In genomic region chr9:136741885-136742568, GRCh38 we compare ENCODE assay signal across 13 cellular contexts. TPM values are rescaled to one million over a fixed set of nuclear protein-coding genes. Genes with fewer than 3 reads are reported as not detected.
DNase-seq lines count a peak whose midpoint lies in the region; ATAC-seq and TF ChIP-seq lines count a peak whose summit lies in the region.
"Had no signal": no experiment of that assay in that cellular context is flagged by ENCODE, and none has a peak within 500 bp of the region (broad histone marks: within the 10 kb centered on the region; RNA-seq: fewer than 3 reads in every experiment).

No MANE protein-coding gene starts in this region.

- H3K9me3 ChIP-seq in CD8-positive, alpha-beta T cell (ENCODE audit: low read length) = no peaks in the 10 kb centered on the region

- no peaks in the 10 kb centered on the region for H3K27me3 ChIP-seq in CD8-positive, alpha-beta T cell (ENCODE audit: insufficient read depth, low read length)

- peak overlapping the region; percentile 71 for H3K4me3 ChIP-seq in CD8-positive, alpha-beta T cell (ENCODE audit: low read depth, low read length)

- H3K27ac ChIP-seq in CD8-positive, alpha-beta T cell (ENCODE audit: low read depth, low read length) = no peak overlapping the region

- H3K27ac Mint-ChIP-seq in CD8-positive, alpha-beta T cell = no peak overlapping the region
- H3K27ac Mint-ChIP-seq in activated T-helper 17 cell treated with anti-CD3 and anti-CD28 coated beads, Interleukin-2, amount 50 U/mL, for 72 hours = no peak overlapping the region
- H3K27ac Mint-ChIP-seq in naive B cell = peak overlapping the region in 4 of 6 donors; percentile 87 to 95 (median 92)
- H3K27ac Mint-ChIP-seq: natural killer cell had no signal

- DNase-seq in CD8-positive, alpha-beta T cell = peak in 3 of 7 experiments; percentile 11 to 40 (median 31)
- DNase-seq in GM20000 (ENCODE audit: low spot score) = peak; percentile 92
- DNase-seq in naive B cell = peak; percentile 64
- DNase-seq in DMS153 (lab: John Stamatoyannopoulos, UW) = no peak
- no peak for DNase-seq in NCI-H748 treated with DMSO at 0.1 percent for 48 hours (lab: John Stamatoyannopoulos, UW)
- no peak for DNase-seq in D341Med (ENCODE audit: low spot score)
- DNase-seq: EL, head of caudate nucleus, natural killer cell had no signal

- ATAC-seq in CD8-positive, alpha-beta T cell = peak; percentile 67
- peak; percentile 82 for ATAC-seq in activated T-helper 17 cell treated with anti-CD3 and anti-CD28 coated beads, Interleukin-2, amount 50 U/mL, for 72 hours (replicated peaks)
- ATAC-seq in naive B cell (ENCODE audit: low read depth in 2 of 2) (peak; percentile 70 to 74), GM19455 (IDR thresholded peaks at IDR 0.05; ENCODE audit: unreplicated experiment) (no peak)

- POLR2A ChIA-PET in CD8-positive, alpha-beta T cell (lab: Charles Lee) = interaction anchor here (1.1 kb wide), 1 partner anchor 14 kb away, joined by 10 read pairs; no protein-coding TSS in a partner anchor

- no peaks in the 10 kb centered on the region for H3K9me3 Mint-ChIP-seq in CD8-positive, alpha-beta T cell
- H3K9me3 Mint-ChIP-seq in activated T-helper 17 cell treated with anti-CD3 and anti-CD28 coated beads, Interleukin-2, amount 50 U/mL, for 72 hours = no peaks in the 10 kb centered on the region
- no peaks in the 10 kb centered on the region for H3K9me3 Mint-ChIP-seq in naive B cell
- H3K9me3 Mint-ChIP-seq: natural killer cell had no signal

- CTCF ChIA-PET in CD8-positive, alpha-beta T cell (lab: Charles Lee) = interaction anchor here (0.9 to 1.6 kb wide), 2 partner anchors 13 to 293 kb away, joined by 3 to 8 read pairs; no protein-coding TSS in a partner anchor

- H3K27me3 Mint-ChIP-seq in CD8-positive, alpha-beta T cell (ENCODE audit: low read depth) = no peaks in the 10 kb centered on the region
- peaks cover 2% of the 10 kb centered on the region for H3K27me3 Mint-ChIP-seq in activated T-helper 17 cell treated with anti-CD3 and anti-CD28 coated beads, Interleukin-2, amount 50 U/mL, for 72 hours
- no peaks in the 10 kb centered on the region for H3K27me3 Mint-ChIP-seq in naive B cell

- H3K4me3 Mint-ChIP-seq in CD8-positive, alpha-beta T cell = peak overlapping the region; percentile 80
- peak overlapping the region; percentile 61 for H3K4me3 Mint-ChIP-seq in activated T-helper 17 cell treated with anti-CD3 and anti-CD28 coated beads, Interleukin-2, amount 50 U/mL, for 72 hours
- peak overlapping the region; percentile 85 to 97 (median 94) for H3K4me3 Mint-ChIP-seq in naive B cell
- H3K4me3 Mint-ChIP-seq: natural killer cell had no signal

- H3K36me3 Mint-ChIP-seq in CD8-positive, alpha-beta T cell = peaks cover 2% of the 10 kb centered on the region
- H3K36me3 Mint-ChIP-seq in activated T-helper 17 cell treated with anti-CD3 and anti-CD28 coated beads, Interleukin-2, amount 50 U/mL, for 72 hours (ENCODE audit: low read depth) = no peaks in the 10 kb centered on the region
- peaks cover 0 to 14% of the 10 kb centered on the region in 2 donors for H3K36me3 Mint-ChIP-seq in naive B cell
- H3K36me3 Mint-ChIP-seq: natural killer cell had no signal

- H3K4me1 ChIP-seq in CD8-positive, alpha-beta T cell (ENCODE audit: insufficient read depth, low read length) = peaks cover 20% of the 10 kb centered on the region

- no peak for TF ChIP-seq CTCF in CD8-positive, alpha-beta T cell (IDR thresholded peaks at IDR 0.05)
- TF ChIP-seq CTCF in GM20000 (IDR thresholded peaks at IDR 0.05; ENCODE audit: extremely low read depth, missing control alignments) = no peak

- H3K4me1 Mint-ChIP-seq in CD8-positive, alpha-beta T cell (ENCODE audit: low read depth) = peaks cover 5% of the 10 kb centered on the region
- no peaks in the 10 kb centered on the region for H3K4me1 Mint-ChIP-seq in activated T-helper 17 cell treated with anti-CD3 and anti-CD28 coated beads, Interleukin-2, amount 50 U/mL, for 72 hours
- peaks cover 38 to 64% (median 52%) of the 10 kb centered on the region in 3 donors for H3K4me1 Mint-ChIP-seq in naive B cell
- H3K4me1 Mint-ChIP-seq: natural killer cell had no signal

- no peaks in the 10 kb centered on the region for H3K36me3 ChIP-seq in CD8-positive, alpha-beta T cell (ENCODE audit: insufficient read depth, low read length)

- intact Hi-C loops in CD8-positive, alpha-beta T cell (cut with DNase I, micrococcal nuclease) = no loop called here

RNA-seq across cellular contexts. Expression of gene LCN10, which starts 0.7 kb away (rescaled TPM):
- under 1 TPM; 0.14 to 0.38 TPM for total RNA-seq in CD8-positive, alpha-beta T cell
- 1 to 10 TPM; 1.0 to 1.8 TPM for total RNA-seq in activated T-helper 17 cell treated with anti-CD3 and anti-CD28 coated beads, Interleukin-2, amount 50 U/mL, for 72 hours
- polyA plus RNA-seq in naive B cell (ENCODE audit: low read depth in 6 of 6) = 10 to 100 TPM; 46.1 to 86.0 (median 65.3) TPM
- total RNA-seq: cerebellum, natural killer cell had no signal

RNA-seq across cellular contexts. Expression of gene LCN6, which starts 6.3 kb away (rescaled TPM):
- not detected for total RNA-seq in CD8-positive, alpha-beta T cell
- not detected for total RNA-seq in activated T-helper 17 cell treated with anti-CD3 and anti-CD28 coated beads, Interleukin-2, amount 50 U/mL, for 72 hours
- not detected for polyA plus RNA-seq in naive B cell (ENCODE audit: low read depth in 6 of 6)
- total RNA-seq: activated CD8-positive, alpha-beta memory T cell treated with anti-CD3 and anti-CD28 coated beads for 36 hours; cerebellum; natural killer cell had no signal

RNA-seq across cellular contexts. Expression of gene LCN8, which starts 16.0 kb away (rescaled TPM):
- total RNA-seq in CD8-positive, alpha-beta T cell = not detected
- total RNA-seq in activated T-helper 17 cell treated with anti-CD3 and anti-CD28 coated beads, Interleukin-2, amount 50 U/mL, for 72 hours = not detected
- 10 to 100 TPM in 2 of 6 donors, under 1 TPM in 3, not detected in 1; 0.39 to 69.1 (median 0.73) TPM for polyA plus RNA-seq in naive B cell (ENCODE audit: low read depth in 6 of 6)
- total RNA-seq: activated CD8-positive, alpha-beta memory T cell treated with anti-CD3 and anti-CD28 coated beads for 36 hours; cerebellum; natural killer cell had no signal

RNA-seq across cellular contexts. Expression of gene LCN15, which starts 22.3 kb away (rescaled TPM):
- not detected for total RNA-seq in CD8-positive, alpha-beta T cell
- not detected for total RNA-seq in activated T-helper 17 cell treated with anti-CD3 and anti-CD28 coated beads, Interleukin-2, amount 50 U/mL, for 72 hours
- polyA plus RNA-seq in naive B cell (ENCODE audit: low read depth in 6 of 6) = under 1 TPM in 1 of 6 donors, not detected in 5; 0.09 TPM
- total RNA-seq: activated CD8-positive, alpha-beta memory T cell treated with anti-CD3 and anti-CD28 coated beads for 36 hours; cerebellum; natural killer cell had no signal

RNA-seq across cellular contexts. Expression of gene DIPK1B, which starts 29.7 kb away (rescaled TPM):
- under 1 TPM; 0.22 to 0.62 TPM for total RNA-seq in CD8-positive, alpha-beta T cell
- total RNA-seq in activated T-helper 17 cell treated with anti-CD3 and anti-CD28 coated beads, Interleukin-2, amount 50 U/mL, for 72 hours = not detected
- polyA plus RNA-seq in naive B cell (ENCODE audit: low read depth in 6 of 6) = 10 to 100 TPM in 4 of 6 donors, 1 to 10 TPM in 1, under 1 TPM in 1; 0.91 to 71.6 (median 15.1) TPM
- total RNA-seq: activated CD8-positive, alpha-beta memory T cell treated with anti-CD3 and anti-CD28 coated beads for 36 hours had no signal

Comparison
In these comparisons a context has a peak if more than half of its experiments do, and no peak if none do; other contexts are left out.
1. DNase-seq: peak in GM20000 (single experiment) and naive B cell (single experiment); none in DMS153 (single experiment), NCI-H748 treated with DMSO at 0.1 percent for 48 hours (single experiment) and D341Med (single experiment).
2. H3K27ac Mint-ChIP-seq: peak in naive B cell (4 of 6); none in CD8-positive, alpha-beta T cell (single experiment) and activated T-helper 17 cell treated with anti-CD3 and anti-CD28 coated beads, Interleukin-2, amount 50 U/mL, for 72 hours (single experiment).
3. Peak in every context shown above with its lines, with median percentiles within 50 percentile points of each other: H3K4me3 Mint-ChIP-seq.